ENCODE assay signal across 21 cellular contexts in the genomic region with DNA sequence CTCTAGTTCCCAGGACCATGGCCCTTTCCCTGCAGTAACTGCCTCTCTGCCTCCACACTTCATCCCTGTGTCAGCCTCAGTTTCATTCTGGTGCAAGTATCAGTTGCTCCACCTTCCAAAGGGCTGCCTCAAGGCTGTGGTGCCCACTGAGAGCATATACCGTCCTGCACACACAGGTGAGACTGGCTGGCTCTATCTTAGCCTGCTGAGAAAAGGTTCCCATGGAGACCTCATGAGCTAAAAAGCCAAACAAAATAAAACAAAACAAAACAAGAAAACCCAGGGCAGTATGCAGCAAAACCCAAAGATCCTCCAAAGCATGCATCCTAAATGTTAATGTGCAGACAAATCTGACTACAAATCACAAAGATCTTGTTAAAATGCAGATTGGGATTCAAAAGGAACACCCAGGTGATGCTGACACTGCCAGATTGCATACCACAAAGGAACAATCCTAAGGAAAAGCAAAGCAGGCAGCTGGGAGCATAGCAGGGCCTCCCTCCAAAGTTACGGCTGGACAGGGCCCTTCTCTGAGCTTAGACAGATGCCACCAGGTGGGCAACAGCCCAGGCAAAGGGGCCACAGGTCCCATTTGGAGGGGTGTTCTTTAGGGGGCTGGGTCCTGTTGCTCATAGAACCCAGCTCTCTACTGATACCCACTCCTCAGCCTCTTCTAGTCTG.
"Had no signal": no experiment of that assay in that cellular context is flagged by ENCODE, and none has a peak within 500 bp of the region (broad histone marks: within the 10 kb centered on the region; RNA-seq: fewer than 3 reads in every experiment).

No MANE protein-coding gene starts in this region.

- H3K27me3 ChIP-seq: neutrophil, upper lobe of left lung had no signal

- DNase-seq: activated CD4-positive, alpha-beta T cell treated with anti-CD3 and anti-CD28 coated beads for 4 hours; activated CD4-positive, alpha-beta T cell treated with anti-CD3 and anti-CD28 coated beads, Interleukin-2, amount 50 U/mL, for 4 hours; activated naive CD4-positive, alpha-beta T cell; activated T-cell treated with anti-CD3 and anti-CD28 coated beads for 4 hours; activated T-cell treated with anti-CD3 and anti-CD28 coated beads, Interleukin-2, amount 50 U/mL, for 72 hours; anterior cingulate cortex; effector CD8-positive, alpha-beta T cell; left ventricle myocardium superior; stimulated activated CD4-positive, alpha-beta T cell treated with anti-CD3 and anti-CD28 coated beads, Interleukin-4, amount 100 ng/mL, for 24 hours; upper lobe of left lung had no signal

- ATAC-seq: activated naive CD4-positive, alpha-beta T cell treated with anti-CD3 and anti-CD28 coated beads, Interleukin-2, amount 50 U/mL, for 72 hours; activated T-cell treated with anti-CD3 and anti-CD28 coated beads, Interleukin-2, amount 50 U/mL, for 72 hours; left ventricle myocardium superior; sciatic nerve; stimulated activated effector memory CD8-positive, alpha-beta T cell treated with anti-CD3 and anti-CD28 coated beads, Interleukin-12 subunit alpha, Interleukin-12 subunit beta, amount 100 ng/mL, for 72 hours had no signal

- FAIRE-seq: colon, endometrium, frontal cortex, islet of Langerhans had no signal

- H3K27ac ChIP-seq: epithelial cell of prostate, neutrophil, skin epidermis, thoracic aorta had no signal

- H3K36me3 ChIP-seq: neutrophil, thoracic aorta, upper lobe of left lung had no signal

- H3K4me3 ChIP-seq: skin epidermis, thoracic aorta, upper lobe of left lung had no signal

- H3K9me3 ChIP-seq: neutrophil had no signal
